8 cellular contexts compared by ENCODE assay signal in genomic region chr22:22422629-22423112, GRCh38.
DNase-seq lines count a peak whose midpoint lies in the region; ATAC-seq and TF ChIP-seq lines count a peak whose summit lies in the region.

No MANE protein-coding gene starts in this region.

- H3K27me3 ChIP-seq in fibroblast of lung (ENCODE audit: control insufficient read depth, insufficient read depth, low read length) (no peaks in the 10 kb centered on the region), upper lobe of left lung (no peaks in the 10 kb centered on the region)

- H3K4me1 ChIP-seq in fibroblast of lung (ENCODE audit: control insufficient read depth, extremely low read depth, insufficient read depth, low read length): no peaks in the 10 kb centered on the region
- no peaks in the 10 kb centered on the region for H3K4me1 ChIP-seq in upper lobe of left lung

- no peak overlapping the region for H3K4me2 ChIP-seq in fibroblast of lung (ENCODE audit: extremely low read depth, insufficient read depth, low read length)

- H4K20me1 ChIP-seq in fibroblast of lung (ENCODE audit: control insufficient read depth, extremely low read depth, insufficient read depth, low read length): no peaks in the 10 kb centered on the region

- H3K4me3 ChIP-seq in fibroblast of lung (replicated peaks in 1 of 4; ENCODE audit: control extremely low read depth in 1 of 4, insufficient read depth in 1 of 4, low read depth in 3 of 4, low read length in 4 of 4) (no peak overlapping the region), upper lobe of left lung (no peak overlapping the region)

- H2AFZ ChIP-seq in fibroblast of lung (ENCODE audit: low read length): no peak overlapping the region

- no peak overlapping the region for H3K27ac ChIP-seq in fibroblast of lung (ENCODE audit: insufficient read depth, low read length)
- no peak overlapping the region for H3K27ac ChIP-seq in upper lobe of left lung

- H3K9me3 ChIP-seq in fibroblast of lung (ENCODE audit: control insufficient read depth, insufficient read depth, low read depth, low read length): no peaks in the 10 kb centered on the region
- no peaks in the 10 kb centered on the region for H3K9me3 ChIP-seq in upper lobe of left lung

- H3K9ac ChIP-seq in fibroblast of lung (ENCODE audit: insufficient read depth, low read length): no peak overlapping the region

- TF ChIP-seq CTCF in fibroblast of lung (conservative IDR thresholded peaks at IDR 0.05 in 1 of 2, IDR thresholded peaks at IDR 0.05 in 1 of 2; ENCODE audit: low read depth in 1 of 2, low read length in 2 of 2): peak; percentile 78 to 95
- TF ChIP-seq CTCF in upper lobe of left lung (IDR thresholded peaks at IDR 0.05): peak in 5 of 6 experiments; percentile 26 to 56 (median 42)

- TF ChIP-seq EP300 in upper lobe of left lung (IDR thresholded peaks at IDR 0.05): no peak

- no peak for TF ChIP-seq POLR2A in upper lobe of left lung (IDR thresholded peaks at IDR 0.05)

- DNase-seq in COR-L47 (lab: John Stamatoyannopoulos, UW) (peak; percentile 59), NOMO-1 treated with dmso at 0.1 percent for 144 hours (lab: John Stamatoyannopoulos, UW; ENCODE audit: unreplicated experiment) (peak; percentile 9), fibroblast of lung (ENCODE audit: low read depth in 2 of 2) (peak; percentile 42 to 64), nucleus accumbens (lab: John Stamatoyannopoulos, UW) (peak in 29 of 56 donors; percentile 4 to 75 (median 23)), upper lobe of left lung (peak in 1 of 2 donors; percentile 41)
- peak; percentile 83 for DNase-seq in activated CD8-positive, alpha-beta memory T cell treated with anti-CD3 and anti-CD28 coated beads, Interleukin-2, amount 50 U/mL, for 48 hours

- no peaks in the 10 kb centered on the region for H3K36me3 ChIP-seq in fibroblast of lung (ENCODE audit: control insufficient read depth, insufficient read depth, low read length)
- H3K36me3 ChIP-seq in upper lobe of left lung: no peaks in the 10 kb centered on the region

- ATAC-seq in GM19372 (IDR thresholded peaks at IDR 0.05; ENCODE audit: low read depth, unreplicated experiment) (peak; percentile 96), HG03442 (IDR thresholded peaks at IDR 0.05; ENCODE audit: unreplicated experiment) (peak; percentile 94), upper lobe of left lung (ENCODE audit: low FRiP score in 2 of 2) (peak in 1 of 2 donors; percentile 56)

- 0% methylated on average over 4 to 6 of the region's 6 CpGs for WGBS in upper lobe of left lung, 2 donors

- no peaks in the 10 kb centered on the region for H3K79me2 ChIP-seq in fibroblast of lung (ENCODE audit: control insufficient read depth, insufficient read depth, low read length)
